2 cellular contexts compared by ENCODE assay signal in genomic region chr4:112112590-112113170, GRCh38.
TF ChIP-seq lines count a peak whose summit lies in the region.

No MANE protein-coding gene starts in this region.

TF ChIP-seq in GM23338, 12 proteins besides CTCF, POLR2A, EP300 and RAD21:
- TF ChIP-seq CREB1 (CRISPR knock-in tag; IDR thresholded peaks at IDR 0.05; ENCODE audit: low read depth), result no peak
- no peak for TF ChIP-seq STAT1 (IDR thresholded peaks at IDR 0.05; ENCODE audit: unreplicated experiment)
- TF ChIP-seq ZNF114 (CRISPR knock-in tag; IDR thresholded peaks at IDR 0.05), result no peak
TF ChIP-seq in GM23338: peak in this region for 0.

TF ChIP-seq in HepG2, 621 proteins besides CTCF, POLR2A, EP300 and RAD21:
- TF ChIP-seq ZNF280D (CRISPR knock-in tag; IDR thresholded peaks at IDR 0.05) (no peak), YEATS4 (CRISPR knock-in tag; IDR thresholded peaks at IDR 0.05; ENCODE audit: borderline replicate concordance) (0 out of 2 replicates have a peak, but pooled peaks have one; percentile 1), FOXP1 (IDR thresholded peaks at IDR 0.05) (no peak), FOXP1 (CRISPR knock-in tag; IDR thresholded peaks at IDR 0.05) (no peak), TFAP4 (IDR thresholded peaks at IDR 0.05; ENCODE audit: borderline replicate concordance, low read depth) (peak; percentile 40; the same call in 1 of the 2 replicates), SNAPC4 (CRISPR knock-in tag; IDR thresholded peaks at IDR 0.05) (0 out of 2 replicates have a peak, but pooled peaks have one; percentile 12), ZFX (CRISPR knock-in tag; IDR thresholded peaks at IDR 0.05; ENCODE audit: low read depth) (peak; percentile 49), HNRNPK (IDR thresholded peaks at IDR 0.05; ENCODE audit: low read depth, low read length, poor library complexity, severe bottlenecking) (no peak), PRPF4 (IDR thresholded peaks at IDR 0.05; ENCODE audit: low read depth, low read length, poor library complexity, severe bottlenecking) (no peak), PLSCR1 (CRISPR knock-in tag; IDR thresholded peaks at IDR 0.05; ENCODE audit: borderline replicate concordance) (no peak), ZNF510 (CRISPR knock-in tag; IDR thresholded peaks at IDR 0.05; ENCODE audit: low read depth) (no peak), RNF219 (CRISPR knock-in tag; IDR thresholded peaks at IDR 0.05) (no peak), ZSCAN25 (CRISPR knock-in tag; IDR thresholded peaks at IDR 0.05) (peak; percentile 98), ZBTB34 (CRISPR knock-in tag; IDR thresholded peaks at IDR 0.05) (no peak), ZNF17 (CRISPR knock-in tag; IDR thresholded peaks at IDR 0.05) (no peak), SPEN (CRISPR knock-in tag; IDR thresholded peaks at IDR 0.05; ENCODE audit: low read depth) (0 out of 2 replicates have a peak, but pooled peaks have one; percentile 16)
TF ChIP-seq in HepG2: peak in this region for 6.
